Comparison of ENCODE assay signal across 1 cellular context in the genomic region with DNA sequence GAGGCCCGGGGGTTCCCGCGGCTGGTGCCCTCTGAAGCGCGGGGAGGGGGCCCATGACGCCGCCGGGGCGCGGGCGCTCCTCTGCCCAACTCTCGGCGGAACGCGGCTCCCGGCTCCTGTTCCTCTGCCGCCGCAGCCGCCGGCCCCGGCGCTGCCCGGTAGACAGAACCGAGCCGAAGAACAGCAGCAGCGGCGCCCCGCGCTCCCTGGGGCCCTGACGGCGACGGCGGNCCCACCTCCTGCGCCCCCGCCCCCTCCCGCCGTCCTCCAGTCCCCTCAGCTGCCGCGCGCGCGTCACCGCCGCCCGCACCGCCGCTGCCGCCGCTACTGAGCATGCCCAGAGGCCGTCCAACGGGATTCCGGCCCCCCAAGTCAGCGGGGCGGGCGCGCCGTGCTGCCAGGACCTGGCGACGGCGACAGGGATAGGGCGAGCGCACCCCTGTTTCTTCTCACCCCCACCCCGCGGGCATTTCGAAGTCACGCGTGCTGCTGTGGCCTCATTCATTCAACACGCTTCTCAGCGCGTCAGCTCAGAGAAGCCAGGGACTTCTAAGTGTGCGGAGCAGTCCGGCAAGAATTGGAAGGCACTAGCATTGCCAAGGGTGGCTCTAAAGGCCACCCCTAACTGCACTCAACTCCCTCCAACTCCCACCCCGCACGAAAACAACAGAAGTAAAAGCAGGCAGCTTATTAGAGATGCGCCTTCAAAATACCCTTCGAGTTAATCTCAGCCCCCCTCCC.
TF ChIP-seq lines count a peak whose summit lies in the region.

A gene (minus strand): TSS at position 182 of the 741 bp plus-strand sequence. CDS start 283 bp downstream, outside the sequence.

TF ChIP-seq in GM12878, 131 proteins besides CTCF, POLR2A, EP300 and RAD21 (continued from another document):
- TF ChIP-seq, protein P1, sequence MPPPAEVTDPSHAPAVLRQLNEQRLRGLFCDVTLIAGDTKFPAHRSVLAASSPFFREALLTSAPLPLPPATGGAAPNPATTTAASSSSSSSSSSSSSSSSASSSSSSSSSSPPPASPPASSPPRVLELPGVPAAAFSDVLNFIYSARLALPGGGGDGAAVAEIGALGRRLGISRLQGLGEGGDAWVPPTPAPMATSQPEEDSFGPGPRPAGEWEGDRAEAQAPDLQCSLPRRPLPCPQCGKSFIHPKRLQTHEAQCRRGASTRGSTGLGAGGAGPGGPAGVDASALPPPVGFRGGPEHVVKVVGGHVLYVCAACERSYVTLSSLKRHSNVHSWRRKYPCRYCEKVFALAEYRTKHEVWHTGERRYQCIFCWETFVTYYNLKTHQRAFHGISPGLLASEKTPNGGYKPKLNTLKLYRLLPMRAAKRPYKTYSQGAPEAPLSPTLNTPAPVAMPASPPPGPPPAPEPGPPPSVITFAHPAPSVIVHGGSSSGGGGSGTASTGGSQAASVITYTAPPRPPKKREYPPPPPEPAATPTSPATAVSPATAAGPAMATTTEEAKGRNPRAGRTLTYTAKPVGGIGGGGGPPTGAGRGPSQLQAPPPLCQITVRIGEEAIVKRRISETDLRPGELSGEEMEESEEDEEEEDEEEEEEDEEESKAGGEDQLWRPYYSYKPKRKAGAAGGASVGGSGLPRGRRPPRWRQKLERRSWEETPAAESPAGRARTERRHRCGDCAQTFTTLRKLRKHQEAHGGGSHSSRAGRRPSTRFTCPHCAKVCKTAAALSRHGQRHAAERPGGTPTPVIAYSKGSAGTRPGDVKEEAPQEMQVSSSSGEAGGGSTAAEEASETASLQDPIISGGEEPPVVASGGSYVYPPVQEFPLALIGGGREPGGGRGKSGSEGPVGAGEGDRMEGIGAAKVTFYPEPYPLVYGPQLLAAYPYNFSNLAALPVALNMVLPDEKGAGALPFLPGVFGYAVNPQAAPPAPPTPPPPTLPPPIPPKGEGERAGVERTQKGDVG (CRISPR knock-in tag; IDR thresholded peaks at IDR 0.05): no peak
- TF ChIP-seq SMARCA5 (IDR thresholded peaks at IDR 0.05) (peak; percentile 9; the same call in 1 of the 2 replicates), IKZF1 (conservative IDR thresholded peaks at IDR 0.05) (peak; percentile 55), HDAC6 (IDR thresholded peaks at IDR 0.05; ENCODE audit: unreplicated experiment) (no peak), CHD4 (IDR thresholded peaks at IDR 0.05) (no peak), CREB1 (IDR thresholded peaks at IDR 0.05; ENCODE audit: low read depth) (peak; percentile 60; the same call in 1 of the 2 replicates), SMAD1 (IDR thresholded peaks at IDR 0.05; ENCODE audit: low read depth, partially characterized antibody) (no peak), DPF2 (IDR thresholded peaks at IDR 0.05) (0 out of 2 replicates have a peak, but pooled peaks have one; percentile 58), SPI1 (IDR thresholded peaks at IDR 0.05; ENCODE audit: borderline replicate concordance, insufficient read depth, low read depth, low read length) (no peak), POU2F2 (IDR thresholded peaks at IDR 0.05; ENCODE audit: borderline replicate concordance, low read depth, low read length) (no peak), MEF2A (IDR thresholded peaks at IDR 0.05; ENCODE audit: insufficient read depth, low read depth, low read length) (no peak), SP1 (IDR thresholded peaks at IDR 0.05; ENCODE audit: low read depth, low read length) (no peak), CHD1 (IDR thresholded peaks at IDR 0.05; ENCODE audit: low read depth, low read length) (no peak), PML (IDR thresholded peaks at IDR 0.05; ENCODE audit: low read length) (peak; percentile 12; the same call in 1 of the 2 replicates), NBN (IDR thresholded peaks at IDR 0.05) (no peak; the same call in 1 of the 2 replicates), YY1 (IDR thresholded peaks at IDR 0.05; ENCODE audit: low read depth, low read length) (no peak), KLF5 (IDR thresholded peaks at IDR 0.05; ENCODE audit: partially characterized antibody) (no peak), POLR2AphosphoS5 (IDR thresholded peaks at IDR 0.05; ENCODE audit: low read length) (peak; percentile 53; the same call in 1 of the 2 replicates), EGR1 (IDR thresholded peaks at IDR 0.05; ENCODE audit: borderline replicate concordance in 1 of 2, low read depth in 2 of 2, low read length in 2 of 2) (no peak; a peak in 1 of 3 replicates), RAD51 (IDR thresholded peaks at IDR 0.05) (0 out of 2 replicates have a peak, but pooled peaks have one; percentile 25), HCFC1 (IDR thresholded peaks at IDR 0.05; ENCODE audit: low read length) (no peak), NFIC (IDR thresholded peaks at IDR 0.05; ENCODE audit: low read depth, low read length) (no peak), POLR2AphosphoS2 (IDR thresholded peaks at IDR 0.05; ENCODE audit: low read depth, low read length) (no peak), NFYA (IDR thresholded peaks at IDR 0.05; ENCODE audit: borderline replicate concordance, low read depth, low read length) (no peak), MXI1 (IDR thresholded peaks at IDR 0.05; ENCODE audit: low read depth, low read length) (peak; percentile 98), HDGF (IDR thresholded peaks at IDR 0.05) (no peak), YBX1 (IDR thresholded peaks at IDR 0.05) (no peak), BHLHE40 (IDR thresholded peaks at IDR 0.05; ENCODE audit: borderline replicate concordance in 1 of 2, low read depth in 2 of 2, low read length in 1 of 2) (peak; percentile 78 to 91; a peak in 3 of 4 replicates), ZNF24 (IDR thresholded peaks at IDR 0.05) (0 out of 2 replicates have a peak, but pooled peaks have one; percentile 21)
- TF ChIP-seq, protein P2, sequence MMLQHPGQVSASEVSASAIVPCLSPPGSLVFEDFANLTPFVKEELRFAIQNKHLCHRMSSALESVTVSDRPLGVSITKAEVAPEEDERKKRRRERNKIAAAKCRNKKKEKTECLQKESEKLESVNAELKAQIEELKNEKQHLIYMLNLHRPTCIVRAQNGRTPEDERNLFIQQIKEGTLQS (IDR thresholded peaks at IDR 0.05; ENCODE audit: borderline replicate concordance, extremely low read depth, low read depth, low read length): no peak
- TF ChIP-seq, protein P3, sequence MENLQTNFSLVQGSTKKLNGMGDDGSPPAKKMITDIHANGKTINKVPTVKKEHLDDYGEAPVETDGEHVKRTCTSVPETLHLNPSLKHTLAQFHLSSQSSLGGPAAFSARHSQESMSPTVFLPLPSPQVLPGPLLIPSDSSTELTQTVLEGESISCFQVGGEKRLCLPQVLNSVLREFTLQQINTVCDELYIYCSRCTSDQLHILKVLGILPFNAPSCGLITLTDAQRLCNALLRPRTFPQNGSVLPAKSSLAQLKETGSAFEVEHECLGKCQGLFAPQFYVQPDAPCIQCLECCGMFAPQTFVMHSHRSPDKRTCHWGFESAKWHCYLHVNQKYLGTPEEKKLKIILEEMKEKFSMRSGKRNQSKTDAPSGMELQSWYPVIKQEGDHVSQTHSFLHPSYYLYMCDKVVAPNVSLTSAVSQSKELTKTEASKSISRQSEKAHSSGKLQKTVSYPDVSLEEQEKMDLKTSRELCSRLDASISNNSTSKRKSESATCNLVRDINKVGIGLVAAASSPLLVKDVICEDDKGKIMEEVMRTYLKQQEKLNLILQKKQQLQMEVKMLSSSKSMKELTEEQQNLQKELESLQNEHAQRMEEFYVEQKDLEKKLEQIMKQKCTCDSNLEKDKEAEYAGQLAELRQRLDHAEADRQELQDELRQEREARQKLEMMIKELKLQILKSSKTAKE (IDR thresholded peaks at IDR 0.05; ENCODE audit: low read depth, poor library complexity, severe bottlenecking): no peak
- TF ChIP-seq, protein P4, sequence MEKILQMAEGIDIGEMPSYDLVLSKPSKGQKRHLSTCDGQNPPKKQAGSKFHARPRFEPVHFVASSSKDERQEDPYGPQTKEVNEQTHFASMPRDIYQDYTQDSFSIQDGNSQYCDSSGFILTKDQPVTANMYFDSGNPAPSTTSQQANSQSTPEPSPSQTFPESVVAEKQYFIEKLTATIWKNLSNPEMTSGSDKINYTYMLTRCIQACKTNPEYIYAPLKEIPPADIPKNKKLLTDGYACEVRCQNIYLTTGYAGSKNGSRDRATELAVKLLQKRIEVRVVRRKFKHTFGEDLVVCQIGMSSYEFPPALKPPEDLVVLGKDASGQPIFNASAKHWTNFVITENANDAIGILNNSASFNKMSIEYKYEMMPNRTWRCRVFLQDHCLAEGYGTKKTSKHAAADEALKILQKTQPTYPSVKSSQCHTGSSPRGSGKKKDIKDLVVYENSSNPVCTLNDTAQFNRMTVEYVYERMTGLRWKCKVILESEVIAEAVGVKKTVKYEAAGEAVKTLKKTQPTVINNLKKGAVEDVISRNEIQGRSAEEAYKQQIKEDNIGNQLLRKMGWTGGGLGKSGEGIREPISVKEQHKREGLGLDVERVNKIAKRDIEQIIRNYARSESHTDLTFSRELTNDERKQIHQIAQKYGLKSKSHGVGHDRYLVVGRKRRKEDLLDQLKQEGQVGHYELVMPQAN (conservative IDR thresholded peaks at IDR 0.05): peak; percentile 99
- TF ChIP-seq, protein P5, sequence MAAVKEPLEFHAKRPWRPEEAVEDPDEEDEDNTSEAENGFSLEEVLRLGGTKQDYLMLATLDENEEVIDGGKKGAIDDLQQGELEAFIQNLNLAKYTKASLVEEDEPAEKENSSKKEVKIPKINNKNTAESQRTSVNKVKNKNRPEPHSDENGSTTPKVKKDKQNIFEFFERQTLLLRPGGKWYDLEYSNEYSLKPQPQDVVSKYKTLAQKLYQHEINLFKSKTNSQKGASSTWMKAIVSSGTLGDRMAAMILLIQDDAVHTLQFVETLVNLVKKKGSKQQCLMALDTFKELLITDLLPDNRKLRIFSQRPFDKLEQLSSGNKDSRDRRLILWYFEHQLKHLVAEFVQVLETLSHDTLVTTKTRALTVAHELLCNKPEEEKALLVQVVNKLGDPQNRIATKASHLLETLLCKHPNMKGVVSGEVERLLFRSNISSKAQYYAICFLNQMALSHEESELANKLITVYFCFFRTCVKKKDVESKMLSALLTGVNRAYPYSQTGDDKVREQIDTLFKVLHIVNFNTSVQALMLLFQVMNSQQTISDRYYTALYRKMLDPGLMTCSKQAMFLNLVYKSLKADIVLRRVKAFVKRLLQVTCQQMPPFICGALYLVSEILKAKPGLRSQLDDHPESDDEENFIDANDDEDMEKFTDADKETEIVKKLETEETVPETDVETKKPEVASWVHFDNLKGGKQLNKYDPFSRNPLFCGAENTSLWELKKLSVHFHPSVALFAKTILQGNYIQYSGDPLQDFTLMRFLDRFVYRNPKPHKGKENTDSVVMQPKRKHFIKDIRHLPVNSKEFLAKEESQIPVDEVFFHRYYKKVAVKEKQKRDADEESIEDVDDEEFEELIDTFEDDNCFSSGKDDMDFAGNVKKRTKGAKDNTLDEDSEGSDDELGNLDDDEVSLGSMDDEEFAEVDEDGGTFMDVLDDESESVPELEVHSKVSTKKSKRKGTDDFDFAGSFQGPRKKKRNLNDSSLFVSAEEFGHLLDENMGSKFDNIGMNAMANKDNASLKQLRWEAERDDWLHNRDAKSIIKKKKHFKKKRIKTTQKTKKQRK (IDR thresholded peaks at IDR 0.05; ENCODE audit: low read depth, low read length): no peak
